ENCODE assay signal across 9 cellular contexts in the genomic region with DNA sequence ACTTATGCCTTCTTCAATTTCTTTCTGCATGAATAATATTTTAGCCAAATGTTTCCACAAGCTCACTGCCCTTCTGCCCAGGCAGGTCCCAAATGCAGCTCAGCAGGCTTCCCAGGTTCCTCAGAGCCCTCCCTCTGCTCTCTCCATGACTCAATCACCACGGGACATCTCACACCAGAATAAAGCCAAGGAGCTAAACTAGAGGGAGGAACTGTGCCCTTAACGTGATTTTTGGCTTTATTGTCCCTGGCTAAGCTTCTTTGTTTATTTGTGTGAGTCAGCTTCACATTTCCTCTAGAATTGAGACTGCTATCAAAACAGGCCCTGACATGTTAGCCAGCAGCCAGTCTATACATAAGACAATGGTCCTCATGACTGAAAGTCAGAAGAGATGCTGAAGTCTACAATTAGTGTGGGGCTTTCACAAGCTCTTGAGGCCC.
DNase-seq lines count a peak whose midpoint lies in the region; ATAC-seq and TF ChIP-seq lines count a peak whose summit lies in the region.
"Had no signal": no experiment of that assay in that cellular context is flagged by ENCODE, and none has a peak within 500 bp of the region (broad histone marks: within the 10 kb centered on the region; RNA-seq: fewer than 3 reads in every experiment).

No MANE protein-coding gene starts in this region.

- H3K9me2 ChIP-seq in MM.1S (replicated peaks; ENCODE audit: insufficient read depth, low read length), result no peaks in the 10 kb centered on the region

- no peak for ATAC-seq in activated naive CD4-positive, alpha-beta T cell treated with anti-CD3 and anti-CD28 coated beads, Interleukin-2, amount 50 U/mL, for 72 hours
- ATAC-seq in GM21367 (IDR thresholded peaks at IDR 0.05; ENCODE audit: unreplicated experiment), result no peak

- H3K27me3 ChIP-seq in breast epithelium (no peaks in the 10 kb centered on the region), MM.1S (replicated peaks; ENCODE audit: insufficient read depth, low read length) (no peaks in the 10 kb centered on the region), esophagus squamous epithelium (no peaks in the 10 kb centered on the region)
- H3K27me3 ChIP-seq: BLaER1 treated with 17β-estradiol and CSF1 and Interleukin-3, amounts not matched to agents 10 nM and 100 nM had no signal

- H3K4me1 ChIP-seq in breast epithelium (no peaks in the 10 kb centered on the region), MM.1S (ENCODE audit: low read length) (peaks cover 51% of the 10 kb centered on the region), esophagus squamous epithelium (peaks cover 0 to 68% (median 7%) of the 10 kb centered on the region in 3 donors)

- H3F3A ChIP-seq in MM.1S (ENCODE audit: insufficient read depth, low read length), result peaks cover 37% of the 10 kb centered on the region

- TF ChIP-seq POLR2A in breast epithelium (IDR thresholded peaks at IDR 0.05) (no peak), esophagus squamous epithelium (IDR thresholded peaks at IDR 0.05) (no peak)

- no peaks in the 10 kb centered on the region for H4K20me1 ChIP-seq in MM.1S (ENCODE audit: insufficient read depth, low read length)
- H4K20me1 ChIP-seq: BLaER1 treated with 17β-estradiol and CSF1 and Interleukin-3, amounts not matched to agents 10 nM and 100 nM had no signal

- H3K9me3 ChIP-seq in breast epithelium (no peaks in the 10 kb centered on the region), MM.1S (replicated peaks; ENCODE audit: insufficient read depth, low read length) (no peaks in the 10 kb centered on the region), esophagus squamous epithelium (no peaks in the 10 kb centered on the region)

- H3K79me2 ChIP-seq in MM.1S (ENCODE audit: low read length), result no peaks in the 10 kb centered on the region

- intact Hi-C loops in MCF 10A (cut with micrococcal nuclease) (no loop called here), breast epithelium (cut with DNase I; ENCODE audit: low total_unique reads) (no loop called here), esophagus squamous epithelium (cut with DNase I) (no loop called here)

- peak overlapping the region; percentile 12 for H3K4me3 Mint-ChIP-seq in MCF 10A (ENCODE audit: unreplicated experiment)

- no peaks in the 10 kb centered on the region for H3K36me3 Mint-ChIP-seq in MCF 10A (ENCODE audit: insufficient read depth, unreplicated experiment)
- no peaks in the 10 kb centered on the region for H3K36me3 Mint-ChIP-seq in activated naive CD4-positive, alpha-beta T cell treated with anti-CD3 and anti-CD28 coated beads, Interleukin-2, amount 50 U/mL, for 72 hours

- CTCF ChIA-PET in MCF 10A (lab: Yijun Ruan, JAX), result interaction anchor here (0.6 to 1.4 kb wide), 3 partner anchors 14 to 1591 kb away, joined by 3 to 5 read pairs (median 5); no protein-coding TSS in a partner anchor

- no peaks in the 10 kb centered on the region for H3K9me3 Mint-ChIP-seq in MCF 10A (ENCODE audit: unreplicated experiment)
- H3K9me3 Mint-ChIP-seq in activated naive CD4-positive, alpha-beta T cell treated with anti-CD3 and anti-CD28 coated beads, Interleukin-2, amount 50 U/mL, for 72 hours, result no peaks in the 10 kb centered on the region

- H3K9ac ChIP-seq in MM.1S (ENCODE audit: low read length), result peak overlapping the region; percentile 17; the same call in 1 of the 2 replicates
- H3K9ac ChIP-seq: BLaER1 treated with 17β-estradiol and CSF1 and Interleukin-3, amounts not matched to agents 10 nM and 100 nM had no signal

- H3K4me2 ChIP-seq in MM.1S (ENCODE audit: low read depth, low read length), result peak overlapping the region; percentile 38; the same call in 1 of the 2 replicates

- no peak overlapping the region for H3K4me3 ChIP-seq in breast epithelium
- H3K4me3 ChIP-seq in MM.1S (ENCODE audit: low read length), result no peak overlapping the region
- H3K4me3 ChIP-seq in esophagus squamous epithelium, result no peak overlapping the region
- H3K4me3 ChIP-seq: BLaER1 treated with 17β-estradiol and CSF1 and Interleukin-3, amounts not matched to agents 10 nM and 100 nM had no signal

- POLR2A ChIA-PET in MCF 10A (lab: Yijun Ruan, JAX), result interaction anchor here (0.7 to 1.7 kb wide), 11 partner anchors 9 to 387 kb away, joined by 3 to 19 read pairs (median 6); a partner anchor contains a TSS

- H2AFZ ChIP-seq in MM.1S (ENCODE audit: low read length), result peak overlapping the region; percentile 74

- DNase-seq in MCF 10A (ENCODE audit: unreplicated experiment) (peak; percentile 97), breast epithelium (ENCODE audit: low spot score in 2 of 2) (no peak), MM.1S (peak; percentile 83), esophagus squamous epithelium (lab: John Stamatoyannopoulos, UW) (no peak), NCI-H526 treated with DMSO at 0.1 percent for 48 hours (lab: John Stamatoyannopoulos, UW) (no peak), RPMI8226 (no peak)
- no peak for DNase-seq in activated naive CD4-positive, alpha-beta T cell treated with anti-CD3 and anti-CD28 coated beads, Interleukin-2, amount 50 U/mL, for 72 hours (ENCODE audit: low spot score in 2 of 2)

- TF ChIP-seq CTCF in MCF 10A (IDR thresholded peaks at IDR 0.05; ENCODE audit: unreplicated experiment) (no peak), breast epithelium (IDR thresholded peaks at IDR 0.05) (no peak), MM.1S (IDR thresholded peaks at IDR 0.05; ENCODE audit: low read length) (no peak), esophagus squamous epithelium (IDR thresholded peaks at IDR 0.05) (no peak)

- H3K36me3 ChIP-seq in breast epithelium, result no peaks in the 10 kb centered on the region
- no peaks in the 10 kb centered on the region for H3K36me3 ChIP-seq in MM.1S (replicated peaks; ENCODE audit: insufficient read depth, low read length)
- no peaks in the 10 kb centered on the region for H3K36me3 ChIP-seq in esophagus squamous epithelium
- H3K36me3 ChIP-seq: BLaER1 treated with 17β-estradiol and CSF1 and Interleukin-3, amounts not matched to agents 10 nM and 100 nM had no signal

- H3K4me1 Mint-ChIP-seq in MCF 10A (ENCODE audit: insufficient read depth, unreplicated experiment), result peaks cover 22% of the 10 kb centered on the region

- no TSS peak for BruUV-seq in MCF 10A (replicated peaks; lab: Mats Ljungman, UMichigan)

- peak overlapping the region; percentile 76 for H3K27ac Mint-ChIP-seq in MCF 10A (ENCODE audit: low read depth, unreplicated experiment)
- peak overlapping the region in 1 of 2 donors; percentile 81 for H3K27ac Mint-ChIP-seq in activated naive CD4-positive, alpha-beta T cell treated with anti-CD3 and anti-CD28 coated beads, Interleukin-2, amount 50 U/mL, for 72 hours

- H3K27me3 Mint-ChIP-seq in MCF 10A (ENCODE audit: insufficient read depth, unreplicated experiment), result no peaks in the 10 kb centered on the region

- WGBS in esophagus squamous epithelium, 2 donors, result 8% methylated on average over 2 of the region's 2 CpGs

- H3K27ac ChIP-seq in breast epithelium (no peak overlapping the region), MM.1S (ENCODE audit: low read length) (peak overlapping the region; percentile 82), esophagus squamous epithelium (peak overlapping the region; percentile 29 to 75 (median 56))

Comparison
In these comparisons a context has a peak if more than half of its experiments do, and no peak if none do; other contexts are left out.
1. DNase-seq: peak in MCF 10A (single experiment) and MM.1S (single experiment); none in breast epithelium (0 of 2), esophagus squamous epithelium (single experiment), NCI-H526 treated with DMSO at 0.1 percent for 48 hours (single experiment), activated naive CD4-positive, alpha-beta T cell treated with anti-CD3 and anti-CD28 coated beads, Interleukin-2, amount 50 U/mL, for 72 hours (0 of 2) and RPMI8226 (single experiment).
2. H3K27ac ChIP-seq: peak in MM.1S (single experiment) and esophagus squamous epithelium (4 of 4); none in breast epithelium (0 of 2).